In genomic region chr3:33437556-33438283, GRCh38 we compare ENCODE assay signal across 8 cellular contexts. TPM values are rescaled to one million over a fixed set of nuclear protein-coding genes. Genes with fewer than 3 reads are reported as not detected.
DNase-seq lines count a peak whose midpoint lies in the region; ATAC-seq, FAIRE-seq and TF ChIP-seq lines count a peak whose summit lies in the region.

No MANE protein-coding gene starts in this region.

- 26 to 35% methylated on average over 3 of the region's 3 CpGs for WGBS in tibial nerve, 2 donors

- H3K9me3 ChIP-seq in adipocyte (ENCODE audit: control insufficient read depth, low read length) (no peaks in the 10 kb centered on the region), kidney (ENCODE audit: control insufficient read depth in 1 of 2, low read length in 2 of 2) (no peaks in the 10 kb centered on the region), tibial nerve (no peaks in the 10 kb centered on the region)

- FAIRE-seq in kidney (lab: Jason Lieb, UNC) = no peak

- H3K36me3 ChIP-seq in adipocyte (ENCODE audit: control insufficient read depth, insufficient read depth, low read length, severe bottlenecking) (no peaks in the 10 kb centered on the region), kidney (ENCODE audit: control insufficient read depth in 1 of 2, insufficient read depth in 2 of 2, low read length in 2 of 2) (no peaks in the 10 kb centered on the region), tibial nerve (no peaks in the 10 kb centered on the region)

- no peak for ATAC-seq in HG02759 (IDR thresholded peaks at IDR 0.05; ENCODE audit: unreplicated experiment)
- ATAC-seq in GM21515 (IDR thresholded peaks at IDR 0.05; ENCODE audit: unreplicated experiment) = no peak

- intact Hi-C loops in kidney (cut with DNase I) = no loop called here

- H3K27ac ChIP-seq in kidney (ENCODE audit: low read depth in 2 of 2, low read length in 2 of 2) (peak overlapping the region in 1 of 2 donors; percentile 41), tibial nerve (peak overlapping the region in 3 of 4 donors; percentile 96 to 98 (median 97))

- H3K4me1 ChIP-seq in adipocyte (ENCODE audit: control insufficient read depth, insufficient read depth, low read length) (peaks cover 52% of the 10 kb centered on the region), kidney (ENCODE audit: control insufficient read depth in 1 of 2, insufficient read depth in 1 of 2, low read depth in 1 of 2, low read length in 2 of 2) (peaks cover 14 to 27% of the 10 kb centered on the region in 2 donors), tibial nerve (peaks cover 4 to 66% (median 25%) of the 10 kb centered on the region in 4 donors)

- H3K27me3 ChIP-seq in adipocyte (replicated peaks; ENCODE audit: control insufficient read depth, insufficient read depth, low read length) (no peaks in the 10 kb centered on the region), tibial nerve (no peaks in the 10 kb centered on the region)

- peak overlapping the region; percentile 99 for H3K4me3 ChIP-seq in adipocyte (ENCODE audit: low read length)
- H3K4me3 ChIP-seq in kidney (ENCODE audit: low read length in 2 of 2) = peak overlapping the region; percentile 72 to 76
- peak overlapping the region in 3 of 4 donors; percentile 13 to 87 (median 76) for H3K4me3 ChIP-seq in tibial nerve

- H3K9ac ChIP-seq in adipocyte (ENCODE audit: low read length) (peak overlapping the region; percentile 99), kidney (ENCODE audit: low read length in 2 of 2) (peak overlapping the region in 1 of 2 donors; percentile 26)

- TF ChIP-seq CTCF in kidney (IDR thresholded peaks at IDR 0.05; ENCODE audit: borderline replicate concordance, extremely low read depth, insufficient read depth) (no peak), tibial nerve (IDR thresholded peaks at IDR 0.05) (no peak)

- peak; percentile 34 for DNase-seq in A172 (ENCODE audit: low spot score)
- DNase-seq in HCEC 1CT = peak; percentile 54
- peak; percentile 64 for DNase-seq in adipocyte (ENCODE audit: low read depth)
- no peak for DNase-seq in kidney
- no peak for DNase-seq in tibial nerve (ENCODE audit: low spot score in 2 of 2)
- no peak for DNase-seq in COLO668 (lab: John Stamatoyannopoulos, UW; ENCODE audit: unreplicated experiment)

- TF ChIP-seq EP300 in tibial nerve (IDR thresholded peaks at IDR 0.05) = no peak

- TF ChIP-seq POLR2A in tibial nerve (IDR thresholded peaks at IDR 0.05) = no peak

RNA-seq across cellular contexts. Expression of gene UBP1, which starts 2.5 kb away (rescaled TPM):
- total RNA-seq in A172 (2014; rRNA removed; shearing (Covaris generic)) = 32.6 and 34.5 TPM in 2 replicates
- total RNA-seq in kidney = 57.0 TPM
- 20.4 TPM for polyA plus RNA-seq in kidney (ENCODE audit: insufficient read depth, low read depth, low replicate concordance)
- total RNA-seq in tibial nerve = 10 to 100 TPM; 51.4 to 71.4 (median 53.9) TPM

Comparison
In these comparisons a context has a peak if more than half of its experiments do, and no peak if none do; other contexts are left out.
1. DNase-seq: peak in A172 (single experiment), HCEC 1CT (single experiment) and adipocyte (single experiment); none in kidney (single experiment), tibial nerve (0 of 2) and COLO668 (single experiment).
2. Peak in every context shown above with its lines, with median percentiles within 50 percentile points of each other: H3K4me3 ChIP-seq.